25 cellular contexts compared by ENCODE assay signal in the genomic region with DNA sequence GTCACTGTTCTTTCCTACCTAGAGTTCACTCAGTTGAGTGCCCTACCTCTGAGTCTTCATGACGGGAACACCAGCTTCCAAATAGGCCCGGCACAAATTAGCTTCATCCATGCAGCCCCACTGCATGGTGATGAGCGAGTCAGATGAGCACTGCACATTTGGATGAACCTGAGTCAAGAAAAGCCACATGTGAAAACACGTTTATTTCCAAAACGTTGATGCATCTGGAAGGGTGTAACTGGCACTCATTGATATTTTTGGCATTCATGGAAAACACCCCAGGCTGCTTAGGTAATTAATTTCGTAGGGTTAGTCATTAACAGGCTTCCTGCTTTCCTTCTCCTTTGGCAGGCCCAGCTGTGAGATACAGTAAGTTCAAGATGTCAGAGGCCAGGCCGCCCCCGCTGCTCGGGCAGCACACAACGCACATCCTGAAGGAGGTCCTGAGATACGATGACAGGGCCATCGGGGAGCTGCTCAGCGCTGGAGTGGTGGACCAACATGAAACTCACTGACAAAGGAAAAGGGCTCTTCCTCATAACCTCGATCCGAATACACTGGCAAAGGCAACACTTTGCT.
DNase-seq lines count a peak whose midpoint lies in the region; ATAC-seq, FAIRE-seq and TF ChIP-seq lines count a peak whose summit lies in the region.
"Had no signal": no experiment of that assay in that cellular context is flagged by ENCODE, and none has a peak within 500 bp of the region (broad histone marks: within the 10 kb centered on the region; RNA-seq: fewer than 3 reads in every experiment).

No MANE protein-coding gene starts in this region.

- TF ChIP-seq CTCF in right atrium auricular region (IDR thresholded peaks at IDR 0.05) (no peak), HepG2 (CRISPR knock-in tag; IDR thresholded peaks at IDR 0.05) (no peak)

- H4K20me1 ChIP-seq in HepG2 (ENCODE audit: insufficient read depth, low read length), result no peaks in the 10 kb centered on the region

- no peak overlapping the region for H3K9ac ChIP-seq in HepG2 (ENCODE audit: insufficient read depth, low read depth, low read length)
- H3K9ac ChIP-seq: KMS-11 had no signal

- CTCF ChIA-PET in HepG2 (lab: Yijun Ruan, JAX; ENCODE audit: low intra/inter-chr PET ratio, low total read pairs), result no interaction called here

- FAIRE-seq in HepG2 (lab: Jason Lieb, UNC), result no peak
- FAIRE-seq: A549, GM12878 had no signal

- DNase-seq in Daoy (ENCODE audit: low read depth) (peak; percentile 43), epithelial cell of prostate (ENCODE audit: low read depth, low spot score) (peak; percentile 44), right atrium auricular region (ENCODE audit: low spot score) (peak; percentile 60), AG20443 (ENCODE audit: low spot score) (no peak), NOMO-1 treated with DMSO at 0.1 percent for 48 hours (lab: John Stamatoyannopoulos, UW; ENCODE audit: unreplicated experiment) (no peak), HepG2 (ENCODE audit: low spot score) (no peak)
- DNase-seq: C1 segment of cervical spinal cord; CD4-positive, alpha-beta memory T cell; COR-L47; DMS53; EL; GDM1; GOT3; NCI-H1048; NCI-H1417; NCI-H1694; NCI-H2029 treated with DMSO at 0.1 percent for 48 hours; NCI-H2227 treated with DMSO at 0.1 percent for 48 hours; NCI-H526 treated with DMSO at 0.1 percent for 48 hours; Peyer's patch had no signal

- H3K4me1 ChIP-seq in right atrium auricular region (no peaks in the 10 kb centered on the region), HepG2 (ENCODE audit: insufficient read depth, low read length) (0 out of 2 replicates have a peak, but pooled peaks cover 11% of the 10 kb centered on the region)
- H3K4me1 ChIP-seq: A549, HAP-1, Peyer's patch had no signal

- H3K79me2 ChIP-seq in HepG2 (ENCODE audit: insufficient read depth, low read length), result no peaks in the 10 kb centered on the region

- no peak for TF ChIP-seq EP300 in HepG2 (IDR thresholded peaks at IDR 0.05; ENCODE audit: low read depth in 2 of 2, low read length in 2 of 2)
- TF ChIP-seq EP300 in HepG2 (CRISPR knock-in tag; IDR thresholded peaks at IDR 0.05; ENCODE audit: borderline replicate concordance), result no peak

- H2AFZ ChIP-seq in HepG2 (ENCODE audit: low read length), result no peak overlapping the region

- no peak overlapping the region for H3K4me3 ChIP-seq in right atrium auricular region
- H3K4me3 ChIP-seq in HepG2 (replicated peaks in 1 of 3; ENCODE audit: insufficient read depth in 1 of 3, low read depth in 2 of 3, low read length in 3 of 3), result no peak overlapping the region
- H3K4me3 ChIP-seq: A549, GM12878, HAP-1, Peyer's patch had no signal

- no TSS peak for BruUV-seq in HepG2 (replicated peaks; lab: Mats Ljungman, UMichigan)

- in situ Hi-C loops in HepG2 (cut with HindIII; ENCODE audit: extremely low pct_ligation_motif_present, low pct_unique_long_range_greater_than_20kb), result no loop called here

- H3K9me3 ChIP-seq in right atrium auricular region (no peaks in the 10 kb centered on the region), HepG2 (ENCODE audit: low read length) (no peaks in the 10 kb centered on the region)
- H3K9me3 ChIP-seq: A549, HAP-1, Peyer's patch had no signal

- H3K4me2 ChIP-seq in HepG2 (ENCODE audit: low read depth, low read length), result no peak overlapping the region
- H3K4me2 ChIP-seq: A549, KMS-11 had no signal

- no peak for TF ChIP-seq RAD21 in HepG2 (CRISPR knock-in tag; IDR thresholded peaks at IDR 0.05)

- H3K36me3 ChIP-seq in right atrium auricular region (no peaks in the 10 kb centered on the region), HepG2 (replicated peaks in 1 of 2; ENCODE audit: control insufficient read depth in 1 of 2, insufficient read depth in 2 of 2, low read length in 2 of 2) (no peaks in the 10 kb centered on the region)
- H3K36me3 ChIP-seq: HAP-1, Peyer's patch had no signal

- POLR2A ChIA-PET in HepG2 (lab: Yijun Ruan, JAX), result no interaction called here

- intact Hi-C loops in HepG2 (cut with micrococcal nuclease; ENCODE audit: unreplicated experiment), result no loop called here

- ATAC-seq in HepG2, result no peak
- ATAC-seq: A549, GM12878 had no signal

- 83% methylated on average over 7 of the region's 15 CpGs for WGBS in HepG2 (ENCODE audit: low lambda C conversion rate)

- TF ChIP-seq POLR2A in HepG2 (IDR thresholded peaks at IDR 0.05; ENCODE audit: insufficient read depth in 1 of 2, low read depth in 2 of 2, low read length in 2 of 2), result no peak

- H3K27me3 ChIP-seq in right atrium auricular region (no peaks in the 10 kb centered on the region), HepG2 (ENCODE audit: control insufficient read depth in 1 of 2, insufficient read depth in 2 of 2, low read length in 2 of 2) (no peaks in the 10 kb centered on the region)
- H3K27me3 ChIP-seq: Peyer's patch had no signal

- no peak overlapping the region for H3K27ac ChIP-seq in epithelial cell of prostate
- H3K27ac ChIP-seq in right atrium auricular region, result no peak overlapping the region
- no peak overlapping the region for H3K27ac ChIP-seq in HepG2 (ENCODE audit: extremely low read length, insufficient read depth, low read length)
- H3K27ac ChIP-seq: A549, KMS-11, Peyer's patch had no signal

TF ChIP-seq in PFSK-1, 5 proteins besides CTCF, POLR2A, EP300 and RAD21:
- TF ChIP-seq, protein P1, sequence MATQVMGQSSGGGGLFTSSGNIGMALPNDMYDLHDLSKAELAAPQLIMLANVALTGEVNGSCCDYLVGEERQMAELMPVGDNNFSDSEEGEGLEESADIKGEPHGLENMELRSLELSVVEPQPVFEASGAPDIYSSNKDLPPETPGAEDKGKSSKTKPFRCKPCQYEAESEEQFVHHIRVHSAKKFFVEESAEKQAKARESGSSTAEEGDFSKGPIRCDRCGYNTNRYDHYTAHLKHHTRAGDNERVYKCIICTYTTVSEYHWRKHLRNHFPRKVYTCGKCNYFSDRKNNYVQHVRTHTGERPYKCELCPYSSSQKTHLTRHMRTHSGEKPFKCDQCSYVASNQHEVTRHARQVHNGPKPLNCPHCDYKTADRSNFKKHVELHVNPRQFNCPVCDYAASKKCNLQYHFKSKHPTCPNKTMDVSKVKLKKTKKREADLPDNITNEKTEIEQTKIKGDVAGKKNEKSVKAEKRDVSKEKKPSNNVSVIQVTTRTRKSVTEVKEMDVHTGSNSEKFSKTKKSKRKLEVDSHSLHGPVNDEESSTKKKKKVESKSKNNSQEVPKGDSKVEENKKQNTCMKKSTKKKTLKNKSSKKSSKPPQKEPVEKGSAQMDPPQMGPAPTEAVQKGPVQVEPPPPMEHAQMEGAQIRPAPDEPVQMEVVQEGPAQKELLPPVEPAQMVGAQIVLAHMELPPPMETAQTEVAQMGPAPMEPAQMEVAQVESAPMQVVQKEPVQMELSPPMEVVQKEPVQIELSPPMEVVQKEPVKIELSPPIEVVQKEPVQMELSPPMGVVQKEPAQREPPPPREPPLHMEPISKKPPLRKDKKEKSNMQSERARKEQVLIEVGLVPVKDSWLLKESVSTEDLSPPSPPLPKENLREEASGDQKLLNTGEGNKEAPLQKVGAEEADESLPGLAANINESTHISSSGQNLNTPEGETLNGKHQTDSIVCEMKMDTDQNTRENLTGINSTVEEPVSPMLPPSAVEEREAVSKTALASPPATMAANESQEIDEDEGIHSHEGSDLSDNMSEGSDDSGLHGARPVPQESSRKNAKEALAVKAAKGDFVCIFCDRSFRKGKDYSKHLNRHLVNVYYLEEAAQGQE (IDR thresholded peaks at IDR 0.05; ENCODE audit: insufficient read depth in 1 of 2, low read depth in 2 of 2, low read length in 2 of 2), result peak in 1 of 2 experiments; percentile 36; a peak in 1 of 4 replicates
- TF ChIP-seq TAF1 (IDR thresholded peaks at IDR 0.05; ENCODE audit: borderline replicate concordance, insufficient read depth, low read length) (no peak), SIN3A (IDR thresholded peaks at IDR 0.05; ENCODE audit: borderline replicate concordance, insufficient read depth, low read length) (peak; percentile 65; the same call in 1 of the 2 replicates), POLR2AphosphoS5 (IDR thresholded peaks at IDR 0.05; ENCODE audit: low read depth, low read length) (peak; percentile 28; the same call in 1 of the 2 replicates), FOXP2 (optimal IDR thresholded peaks at IDR 0.05; ENCODE audit: borderline replicate concordance, extremely low read depth, extremely low read length, insufficient read depth) (peak; percentile 70)

TF ChIP-seq in HepG2, 621 proteins besides CTCF, POLR2A, EP300 and RAD21:
- TF ChIP-seq, protein P2, sequence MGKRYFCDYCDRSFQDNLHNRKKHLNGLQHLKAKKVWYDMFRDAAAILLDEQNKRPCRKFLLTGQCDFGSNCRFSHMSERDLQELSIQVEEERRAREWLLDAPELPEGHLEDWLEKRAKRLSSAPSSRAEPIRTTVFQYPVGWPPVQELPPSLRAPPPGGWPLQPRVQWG (CRISPR knock-in tag; IDR thresholded peaks at IDR 0.05; ENCODE audit: borderline replicate concordance, low read depth), result no peak
TF ChIP-seq in HepG2: peak in this region for 0.

Comparison
In these comparisons a context has a peak if more than half of its experiments do, and no peak if none do; other contexts are left out.
1. DNase-seq: peak in Daoy (single experiment), epithelial cell of prostate (single experiment) and right atrium auricular region (single experiment); none in AG20443 (single experiment), NOMO-1 treated with DMSO at 0.1 percent for 48 hours (single experiment) and HepG2 (single experiment).